ENCODE assay signal across 8 cellular contexts in the genomic region with DNA sequence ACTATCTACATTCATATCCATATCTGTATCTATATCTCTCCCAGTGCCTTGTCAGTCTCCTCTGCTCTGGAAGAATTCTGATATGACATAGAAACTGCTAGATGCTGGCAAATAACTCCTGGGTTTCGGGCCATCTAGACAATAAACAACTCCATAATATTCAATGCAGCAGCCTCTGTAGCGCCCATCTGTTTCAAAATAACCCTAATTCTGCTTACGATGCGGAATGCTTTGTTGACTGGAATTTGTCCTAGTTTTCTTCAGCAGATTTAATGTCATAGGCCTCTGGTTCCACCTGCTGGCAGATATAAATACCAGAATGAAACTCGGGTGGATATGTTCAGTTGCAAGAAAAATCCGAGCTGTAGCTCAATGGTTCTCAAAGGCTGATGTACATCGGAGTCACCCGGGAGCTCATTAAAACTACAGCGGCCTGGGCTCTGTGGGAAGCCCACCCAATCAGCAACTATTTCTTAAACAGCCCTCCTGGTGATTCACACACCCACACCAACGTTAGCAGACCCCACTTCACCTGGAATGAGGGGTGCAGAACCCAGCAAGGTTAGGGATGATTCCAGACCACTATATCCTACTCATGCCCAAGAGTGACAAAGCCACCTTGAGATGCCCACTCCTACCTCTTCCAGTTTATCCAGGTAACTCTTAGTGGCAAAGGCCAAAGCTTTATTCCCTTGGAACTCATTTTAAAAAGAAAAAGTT.
DNase-seq lines count a peak whose midpoint lies in the region; ATAC-seq, FAIRE-seq and TF ChIP-seq lines count a peak whose summit lies in the region.

No MANE protein-coding gene starts in this region.

- no peak overlapping the region for H3K9ac ChIP-seq in Loucy (ENCODE audit: low read depth, low read length, poor library complexity, severe bottlenecking)

- 64 to 71% methylated on average over 8 to 9 of the region's 10 CpGs for WGBS in mesodermal cell (ENCODE audit: insufficient coverage in 2 of 2), 2 experiments

- no peak overlapping the region for H2AFZ ChIP-seq in Loucy (ENCODE audit: low read length)

- H3K4me1 ChIP-seq in Loucy (ENCODE audit: insufficient read depth, low read length, poor library complexity, severe bottlenecking), result peaks cover 38% of the 10 kb centered on the region
- H3K4me1 ChIP-seq in SJCRH30, result peaks cover 8% of the 10 kb centered on the region; the same call in 1 of the 2 replicates
- H3K4me1 ChIP-seq in mesodermal cell (ENCODE audit: control insufficient read depth, insufficient read depth, low read length, poor library complexity, severe bottlenecking), result peaks cover 9% of the 10 kb centered on the region

- peak; percentile 84 for TF ChIP-seq CTCF in Loucy (conservative IDR thresholded peaks at IDR 0.05; ENCODE audit: low read length)

- H3K27ac ChIP-seq in SJCRH30 (no peak overlapping the region), mesodermal cell (ENCODE audit: low read depth, low read length, severe bottlenecking) (peak overlapping the region; percentile 65)

- DNase-seq in DMS79 treated with DMSO at 0.1 percent for 48 hours (lab: John Stamatoyannopoulos, UW), result peak; percentile 31
- DNase-seq in DMS79 (lab: John Stamatoyannopoulos, UW), result no peak
- DNase-seq in SJCRH30, result peak; percentile 52 to 83
- no peak for DNase-seq in effector CD8-positive, alpha-beta T cell (lab: John Stamatoyannopoulos, UW)

- H3K36me3 ChIP-seq in Loucy (ENCODE audit: insufficient read depth, low read length), result no peaks in the 10 kb centered on the region
- H3K36me3 ChIP-seq in SJCRH30, result no peaks in the 10 kb centered on the region
- H3K36me3 ChIP-seq in mesodermal cell (ENCODE audit: control insufficient read depth, insufficient read depth, low read length), result no peaks in the 10 kb centered on the region

- no peaks in the 10 kb centered on the region for H4K20me1 ChIP-seq in Loucy (ENCODE audit: insufficient read depth, low read length, poor library complexity, severe bottlenecking)

- no peaks in the 10 kb centered on the region for H3K79me2 ChIP-seq in Loucy (ENCODE audit: insufficient read depth, low read length)

- no peaks in the 10 kb centered on the region for H3K9me3 ChIP-seq in Loucy (ENCODE audit: insufficient read depth, low read depth, low read length)
- no peaks in the 10 kb centered on the region for H3K9me3 ChIP-seq in SJCRH30 (replicated peaks)
- H3K9me3 ChIP-seq in mesodermal cell (ENCODE audit: control insufficient read depth, low read length), result no peaks in the 10 kb centered on the region

- H3K4me2 ChIP-seq in Loucy (ENCODE audit: low read depth, low read length, poor library complexity, severe bottlenecking), result peak overlapping the region; percentile 22

- H3F3A ChIP-seq in Loucy (ENCODE audit: low read depth), result no peaks in the 10 kb centered on the region

- peak; percentile 96 for FAIRE-seq in endometrium (lab: Jason Lieb, UNC)

- ATAC-seq in GM21723 (IDR thresholded peaks at IDR 0.05; ENCODE audit: unreplicated experiment), result peak; percentile 40

- no peak overlapping the region for H3K4me3 ChIP-seq in Loucy (ENCODE audit: low read length, poor library complexity, severe bottlenecking)
- H3K4me3 ChIP-seq in SJCRH30, result peak overlapping the region; percentile 1; the same call in 1 of the 2 replicates
- no peak overlapping the region for H3K4me3 ChIP-seq in mesodermal cell (ENCODE audit: extremely low read depth, insufficient read depth, low read length, poor library complexity, severe bottlenecking)

- no peaks in the 10 kb centered on the region for H3K27me3 ChIP-seq in Loucy (ENCODE audit: insufficient read depth, low read length, poor library complexity, severe bottlenecking)
- no peaks in the 10 kb centered on the region for H3K27me3 ChIP-seq in SJCRH30

- no peaks in the 10 kb centered on the region for H3K9me2 ChIP-seq in Loucy (replicated peaks; ENCODE audit: low read depth, low read length)

Comparison
In these comparisons a context has a peak if more than half of its experiments do, and no peak if none do; other contexts are left out.
1. DNase-seq: peak in DMS79 treated with DMSO at 0.1 percent for 48 hours (single experiment) and SJCRH30 (2 of 2); none in DMS79 (single experiment) and effector CD8-positive, alpha-beta T cell (single experiment).